Comparison of ENCODE assay signal across 8 cellular contexts in the genomic region with DNA sequence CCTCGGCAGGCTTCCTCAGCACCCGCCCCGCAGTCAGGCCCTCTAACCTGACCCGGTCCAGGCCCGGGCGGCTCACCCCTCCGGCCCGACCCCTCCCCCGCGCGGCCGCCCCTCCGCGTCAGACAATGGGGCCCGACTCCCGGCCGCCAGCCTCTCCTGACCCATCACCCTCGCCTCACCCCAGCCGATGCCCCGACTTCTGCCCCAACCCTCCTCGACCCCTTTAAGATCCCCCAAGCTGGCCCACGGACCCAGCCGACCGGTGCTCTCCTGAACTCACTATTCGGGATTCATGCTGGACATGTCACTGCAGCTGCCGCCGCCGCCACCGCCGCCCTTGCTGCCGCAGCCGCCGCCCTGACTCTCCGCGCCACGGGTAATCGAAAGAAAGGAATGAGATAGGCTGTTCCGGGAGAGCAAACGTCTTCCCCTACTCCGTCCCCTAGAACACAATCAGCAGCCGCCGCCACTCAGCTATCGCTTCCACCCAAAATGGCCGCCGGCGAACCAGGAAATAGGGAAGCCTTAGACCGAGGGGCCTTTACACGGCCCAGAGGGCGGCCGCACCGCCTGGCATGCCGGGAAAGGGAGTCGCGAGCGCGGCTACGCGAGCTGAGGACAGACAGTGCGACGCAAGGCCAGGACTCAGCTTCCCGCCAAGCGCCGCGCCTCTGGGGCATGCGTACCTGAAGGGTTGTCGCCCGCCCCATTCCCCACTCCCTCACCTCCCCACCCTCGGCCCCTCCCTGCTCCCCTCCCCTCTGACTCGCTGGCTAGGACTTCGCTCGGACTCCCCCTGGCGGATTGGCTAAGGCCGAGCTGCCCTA. TPM values are rescaled to one million over a fixed set of nuclear protein-coding genes. Genes with fewer than 3 reads are reported as not detected.
A peak's percentile ranks its signal among the peaks of the same experiment; 100 is the strongest.
DNase-seq lines count a peak whose midpoint lies in the region; ATAC-seq and TF ChIP-seq lines count a peak whose summit lies in the region.

TSS of gene RAB1A (minus strand) at position 494 of the 827 bp plus-strand sequence. CDS start at position 303, 191 bp downstream.

- no peaks in the 10 kb centered on the region for H3K27me3 Mint-ChIP-seq in activated naive CD4-positive, alpha-beta T cell treated with anti-CD3 and anti-CD28 coated beads, Interleukin-2, amount 50 U/mL, for 24 hours

- peak within 1 kb of the TSS; percentile 100 for H3K4me3 Mint-ChIP-seq in activated naive CD4-positive, alpha-beta T cell treated with anti-CD3 and anti-CD28 coated beads, Interleukin-2, amount 50 U/mL, for 24 hours

- H3K4me1 Mint-ChIP-seq in activated naive CD4-positive, alpha-beta T cell treated with anti-CD3 and anti-CD28 coated beads, Interleukin-2, amount 50 U/mL, for 24 hours: peaks cover 46% of the 10 kb centered on the region

- H3K27ac ChIP-seq in temporal lobe (ENCODE audit: low read depth, low read length): peak within 1 kb of the TSS; percentile 95

- no peaks in the 10 kb centered on the region for H3K9me3 Mint-ChIP-seq in activated naive CD4-positive, alpha-beta T cell treated with anti-CD3 and anti-CD28 coated beads, Interleukin-2, amount 50 U/mL, for 24 hours

- H3K36me3 Mint-ChIP-seq in activated naive CD4-positive, alpha-beta T cell treated with anti-CD3 and anti-CD28 coated beads, Interleukin-2, amount 50 U/mL, for 24 hours: peaks cover 7% of the 10 kb centered on the region

- peak within 1 kb of the TSS; percentile 99 for H3K27ac Mint-ChIP-seq in activated naive CD4-positive, alpha-beta T cell treated with anti-CD3 and anti-CD28 coated beads, Interleukin-2, amount 50 U/mL, for 24 hours

- TF ChIP-seq POLR2A in GM10847 (IDR thresholded peaks at IDR 0.05; ENCODE audit: extremely low read depth, insufficient read length): peak; percentile 61

- DNase-seq in NCI-H1092 (lab: John Stamatoyannopoulos, UW) (peak; percentile 98), globus pallidus (ENCODE audit: low spot score) (peak; percentile 100), occipital lobe (lab: John Stamatoyannopoulos, UW) (peak; percentile 100)

- ATAC-seq in HG02610 (IDR thresholded peaks at IDR 0.05; ENCODE audit: unreplicated experiment): peak; percentile 98
- peak; percentile 98 for ATAC-seq in SK-N-SH treated with all-trans-retinoic acid at 6 μM for 48 hours

TF ChIP-seq in SK-N-SH treated with all-trans-retinoic acid at 6 μM for 48 hours, 23 proteins besides CTCF, POLR2A, EP300 and RAD21:
- TF ChIP-seq ZNF8 (CRISPR knock-in tag; IDR thresholded peaks at IDR 0.05) (peak; percentile 50; the same call in 1 of the 2 replicates), POU6F1 (CRISPR knock-in tag; IDR thresholded peaks at IDR 0.05; ENCODE audit: borderline replicate concordance, low read depth) (no peak), ESRRG (CRISPR knock-in tag; IDR thresholded peaks at IDR 0.05) (no peak), RARB (CRISPR knock-in tag; IDR thresholded peaks at IDR 0.05) (no peak), BACH2 (CRISPR knock-in tag; IDR thresholded peaks at IDR 0.05; ENCODE audit: borderline replicate concordance) (no peak), OSR1 (CRISPR knock-in tag; IDR thresholded peaks at IDR 0.05) (no peak), TOX (CRISPR knock-in tag; IDR thresholded peaks at IDR 0.05; ENCODE audit: borderline replicate concordance) (no peak), ARNTL (CRISPR knock-in tag; IDR thresholded peaks at IDR 0.05; ENCODE audit: borderline replicate concordance, low read depth) (no peak), ZNF70 (CRISPR knock-in tag; IDR thresholded peaks at IDR 0.05) (no peak), CSDC2 (CRISPR knock-in tag; IDR thresholded peaks at IDR 0.05) (no peak), ZFP3 (CRISPR knock-in tag; IDR thresholded peaks at IDR 0.05) (no peak), ISL1 (CRISPR knock-in tag; IDR thresholded peaks at IDR 0.05) (no peak), ZC3H10 (CRISPR knock-in tag; IDR thresholded peaks at IDR 0.05) (no peak)
- TF ChIP-seq, protein P1, sequence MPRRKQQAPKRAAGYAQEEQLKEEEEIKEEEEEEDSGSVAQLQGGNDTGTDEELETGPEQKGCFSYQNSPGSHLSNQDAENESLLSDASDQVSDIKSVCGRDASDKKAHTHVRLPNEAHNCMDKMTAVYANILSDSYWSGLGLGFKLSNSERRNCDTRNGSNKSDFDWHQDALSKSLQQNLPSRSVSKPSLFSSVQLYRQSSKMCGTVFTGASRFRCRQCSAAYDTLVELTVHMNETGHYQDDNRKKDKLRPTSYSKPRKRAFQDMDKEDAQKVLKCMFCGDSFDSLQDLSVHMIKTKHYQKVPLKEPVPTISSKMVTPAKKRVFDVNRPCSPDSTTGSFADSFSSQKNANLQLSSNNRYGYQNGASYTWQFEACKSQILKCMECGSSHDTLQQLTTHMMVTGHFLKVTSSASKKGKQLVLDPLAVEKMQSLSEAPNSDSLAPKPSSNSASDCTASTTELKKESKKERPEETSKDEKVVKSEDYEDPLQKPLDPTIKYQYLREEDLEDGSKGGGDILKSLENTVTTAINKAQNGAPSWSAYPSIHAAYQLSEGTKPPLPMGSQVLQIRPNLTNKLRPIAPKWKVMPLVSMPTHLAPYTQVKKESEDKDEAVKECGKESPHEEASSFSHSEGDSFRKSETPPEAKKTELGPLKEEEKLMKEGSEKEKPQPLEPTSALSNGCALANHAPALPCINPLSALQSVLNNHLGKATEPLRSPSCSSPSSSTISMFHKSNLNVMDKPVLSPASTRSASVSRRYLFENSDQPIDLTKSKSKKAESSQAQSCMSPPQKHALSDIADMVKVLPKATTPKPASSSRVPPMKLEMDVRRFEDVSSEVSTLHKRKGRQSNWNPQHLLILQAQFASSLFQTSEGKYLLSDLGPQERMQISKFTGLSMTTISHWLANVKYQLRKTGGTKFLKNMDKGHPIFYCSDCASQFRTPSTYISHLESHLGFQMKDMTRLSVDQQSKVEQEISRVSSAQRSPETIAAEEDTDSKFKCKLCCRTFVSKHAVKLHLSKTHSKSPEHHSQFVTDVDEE (CRISPR knock-in tag; IDR thresholded peaks at IDR 0.05): peak; percentile 52; the same call in 1 of the 2 replicates
- TF ChIP-seq, protein P2, sequence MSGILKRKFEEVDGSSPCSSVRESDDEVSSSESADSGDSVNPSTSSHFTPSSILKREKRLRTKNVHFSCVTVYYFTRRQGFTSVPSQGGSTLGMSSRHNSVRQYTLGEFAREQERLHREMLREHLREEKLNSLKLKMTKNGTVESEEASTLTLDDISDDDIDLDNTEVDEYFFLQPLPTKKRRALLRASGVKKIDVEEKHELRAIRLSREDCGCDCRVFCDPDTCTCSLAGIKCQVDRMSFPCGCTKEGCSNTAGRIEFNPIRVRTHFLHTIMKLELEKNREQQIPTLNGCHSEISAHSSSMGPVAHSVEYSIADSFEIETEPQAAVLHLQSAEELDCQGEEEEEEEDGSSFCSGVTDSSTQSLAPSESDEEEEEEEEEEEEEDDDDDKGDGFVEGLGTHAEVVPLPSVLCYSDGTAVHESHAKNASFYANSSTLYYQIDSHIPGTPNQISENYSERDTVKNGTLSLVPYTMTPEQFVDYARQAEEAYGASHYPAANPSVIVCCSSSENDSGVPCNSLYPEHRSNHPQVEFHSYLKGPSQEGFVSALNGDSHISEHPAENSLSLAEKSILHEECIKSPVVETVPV (CRISPR knock-in tag; IDR thresholded peaks at IDR 0.05): no peak

RNA-seq across cellular contexts. Expression of gene RAB1A, which starts in this region (rescaled TPM):
- total RNA-seq in occipital lobe: 91.7 TPM
- 97.1 TPM for total RNA-seq in temporal lobe

Comparison
In these comparisons a context has a peak if more than half of its experiments do, and no peak if none do; other contexts are left out.
1. Peak in every context shown above with its lines: DNase-seq, ATAC-seq and H3K27ac ChIP-seq.